In genomic region chr2:239296020-239296932, GRCh38 we compare ENCODE assay signal across 9 cellular contexts.
A peak's percentile ranks its signal among the peaks of the same experiment; 100 is the strongest.
DNase-seq lines count a peak whose midpoint lies in the region; ATAC-seq and TF ChIP-seq lines count a peak whose summit lies in the region.
"Had no signal": no experiment of that assay in that cellular context is flagged by ENCODE, and none has a peak within 500 bp of the region (broad histone marks: within the 10 kb centered on the region; RNA-seq: fewer than 3 reads in every experiment).

No MANE protein-coding gene starts in this region.

- H3K9ac ChIP-seq in rectal smooth muscle tissue (ENCODE audit: low read length), result no peak overlapping the region

- peaks cover 70% of the 10 kb centered on the region for H3K4me1 Mint-ChIP-seq in WTC11
- peaks cover 67% of the 10 kb centered on the region for H3K4me1 Mint-ChIP-seq in nephron progenitor cell

- CTCF ChIA-PET in WTC11 (lab: Charles Lee), result interaction anchor here (0.6 to 3.4 kb wide), 7 partner anchors 8 to 392 kb away, joined by 3 to 21 read pairs (median 5); no protein-coding TSS in a partner anchor

- no peak overlapping the region for H3K4me3 ChIP-seq in hepatocyte
- no peak overlapping the region for H3K4me3 ChIP-seq in rectal smooth muscle tissue (ENCODE audit: low read length)

- H3K4me2 ChIP-seq in hepatocyte, result peak overlapping the region; percentile 33

- DNase-seq in DMS53 treated with DMSO at 0.1 percent for 48 hours (lab: John Stamatoyannopoulos, UW; ENCODE audit: unreplicated experiment) (peak; percentile 61), WTC11 (ENCODE audit: low spot score) (peak; percentile 7), hepatocyte (ENCODE audit: low spot score) (peak; percentile 58), NCI-H1694 treated with DMSO at 0.1 percent for 48 hours (lab: John Stamatoyannopoulos, UW) (no peak), nephron progenitor cell (no peak), middle frontal gyrus (ENCODE audit: extremely low spot score, low spot score) (no peak), SHP77 (lab: John Stamatoyannopoulos, UW) (no peak)
- DNase-seq: stimulated activated CD4-positive, alpha-beta T cell treated with anti-CD3 and anti-CD28 coated beads, Interleukin-4, amount 100 ng/mL, for 24 hours had no signal

- peak overlapping the region; percentile 11 for H3K27ac ChIP-seq in hepatocyte
- peak overlapping the region; percentile 0 for H3K27ac ChIP-seq in rectal smooth muscle tissue (ENCODE audit: low read depth, low read length)

- H3K4me1 ChIP-seq in hepatocyte (ENCODE audit: insufficient read depth) (peaks cover 41% of the 10 kb centered on the region), rectal smooth muscle tissue (ENCODE audit: control insufficient read depth, insufficient read depth, low read length) (peaks cover 52% of the 10 kb centered on the region)

- H3K36me3 Mint-ChIP-seq in WTC11, result peaks cover 2% of the 10 kb centered on the region; the same call in 1 of the 2 replicates
- no peaks in the 10 kb centered on the region for H3K36me3 Mint-ChIP-seq in nephron progenitor cell (ENCODE audit: low read depth)

- no peaks in the 10 kb centered on the region for H3K9me2 ChIP-seq in hepatocyte (replicated peaks; ENCODE audit: insufficient read depth)

- WGBS in hepatocyte (ENCODE audit: low lambda C conversion rate, missing lambda C conversion rate), result 68% methylated on average over 19 of the region's 19 CpGs

- H4K20me1 ChIP-seq in hepatocyte (ENCODE audit: insufficient read depth, poor library complexity, severe bottlenecking), result peaks cover 5% of the 10 kb centered on the region

- POLR2A ChIA-PET in WTC11 (lab: Charles Lee), result interaction anchor here (0.6 kb wide), 1 partner anchor 460 kb away, joined by 4 read pairs; no protein-coding TSS in a partner anchor

- no peaks in the 10 kb centered on the region for H3K27me3 Mint-ChIP-seq in WTC11 (ENCODE audit: low read depth)
- peaks cover 12% of the 10 kb centered on the region for H3K27me3 Mint-ChIP-seq in nephron progenitor cell (ENCODE audit: low read depth, poor library complexity)

- H3K27ac Mint-ChIP-seq in WTC11, result peak overlapping the region; percentile 88
- H3K27ac Mint-ChIP-seq in nephron progenitor cell, result no peak overlapping the region

- no peak overlapping the region for H2AFZ ChIP-seq in hepatocyte

- H3K9me3 ChIP-seq in hepatocyte (ENCODE audit: low read depth), result no peaks in the 10 kb centered on the region

- H3K4me3 Mint-ChIP-seq in WTC11, result no peak overlapping the region
- H3K4me3 Mint-ChIP-seq in nephron progenitor cell, result no peak overlapping the region

- H3K9me3 Mint-ChIP-seq in WTC11 (no peaks in the 10 kb centered on the region), nephron progenitor cell (no peaks in the 10 kb centered on the region)

- H3K27me3 ChIP-seq in hepatocyte (no peaks in the 10 kb centered on the region), rectal smooth muscle tissue (ENCODE audit: control insufficient read depth, insufficient read depth, low read length) (no peaks in the 10 kb centered on the region)

- H3K79me2 ChIP-seq in hepatocyte, result peaks cover 88% of the 10 kb centered on the region

- TF ChIP-seq CTCF in WTC11 (IDR thresholded peaks at IDR 0.05) (no peak), hepatocyte (IDR thresholded peaks at IDR 0.05; ENCODE audit: poor library complexity) (no peak), nephron progenitor cell (IDR thresholded peaks at IDR 0.05) (no peak)

- H3K36me3 ChIP-seq in hepatocyte (replicated peaks; ENCODE audit: insufficient read depth, low read depth) (no peaks in the 10 kb centered on the region), rectal smooth muscle tissue (ENCODE audit: control insufficient read depth, insufficient read depth, low read length) (no peaks in the 10 kb centered on the region)

- ATAC-seq in WTC11, result no peak

TF ChIP-seq in WTC11, 78 proteins besides CTCF, POLR2A, EP300 and RAD21:
- TF ChIP-seq ZNF416 (CRISPR knock-in tag; IDR thresholded peaks at IDR 0.05), result no peak
- TF ChIP-seq NR1H2 (CRISPR knock-in tag; IDR thresholded peaks at IDR 0.05), result no peak
- no peak for TF ChIP-seq IRF1 (CRISPR knock-in tag; IDR thresholded peaks at IDR 0.05)
- TF ChIP-seq GRHL2 (CRISPR knock-in tag; IDR thresholded peaks at IDR 0.05; ENCODE audit: insufficient replicate concordance, severe bottlenecking), result no peak
- no peak for TF ChIP-seq PREB (CRISPR knock-in tag; IDR thresholded peaks at IDR 0.05; ENCODE audit: borderline replicate concordance)
TF ChIP-seq in WTC11: peak in this region for 0.

Comparison
In these comparisons a context has a peak if more than half of its experiments do, and no peak if none do; other contexts are left out.
1. DNase-seq: peak in DMS53 treated with DMSO at 0.1 percent for 48 hours (single experiment), WTC11 (single experiment) and hepatocyte (single experiment); none in NCI-H1694 treated with DMSO at 0.1 percent for 48 hours (single experiment), nephron progenitor cell (single experiment), middle frontal gyrus (single experiment) and SHP77 (0 of 2).